ENCODE assay signal across 23 cellular contexts in the genomic region with DNA sequence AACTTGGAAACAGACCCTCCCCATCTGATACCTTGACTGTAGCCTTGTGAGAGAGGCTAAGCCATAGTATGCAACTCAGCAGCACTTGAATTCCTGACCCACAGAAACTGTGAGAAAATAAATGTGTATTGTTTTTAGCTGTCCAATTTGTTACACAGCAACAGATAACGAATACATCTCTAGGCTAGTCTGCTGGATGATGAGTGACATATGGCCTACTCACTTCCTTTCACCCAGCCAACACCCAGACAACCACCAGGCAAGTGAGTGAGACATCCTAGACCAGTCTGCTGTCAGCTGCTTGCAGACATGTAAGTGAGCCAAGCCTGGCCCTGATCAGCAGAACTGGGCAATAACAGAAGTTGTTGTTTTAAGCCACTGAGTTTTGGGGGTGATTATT. TPM values are rescaled to one million over a fixed set of nuclear protein-coding genes. Genes with fewer than 3 reads are reported as not detected.
DNase-seq lines count a peak whose midpoint lies in the region; ATAC-seq and TF ChIP-seq lines count a peak whose summit lies in the region.
"Had no signal": no experiment of that assay in that cellular context is flagged by ENCODE, and none has a peak within 500 bp of the region (broad histone marks: within the 10 kb centered on the region; RNA-seq: fewer than 3 reads in every experiment).

No MANE protein-coding gene starts in this region.

- ATAC-seq in activated CD8-positive, alpha-beta memory T cell treated with anti-CD3 and anti-CD28 coated beads, Interleukin-2, amount 10 ng/mL, durations not matched to agents 7 days and 5 days = peak; percentile 33
- ATAC-seq in activated B cell treated with CpG ODN at 0.5 μM for 24 hours (ENCODE audit: low read depth) (peak; percentile 25), GM19035 (IDR thresholded peaks at IDR 0.05; ENCODE audit: unreplicated experiment) (no peak)
- ATAC-seq: heart left ventricle, mucosa of descending colon, Right ventricle myocardium inferior had no signal

- no peak overlapping the region for H3K27ac Mint-ChIP-seq in activated CD8-positive, alpha-beta memory T cell treated with anti-CD3 and anti-CD28 coated beads, Interleukin-2, amount 10 ng/mL, durations not matched to agents 7 days and 5 days
- peak overlapping the region; percentile 26 for H3K27ac Mint-ChIP-seq in activated B cell treated with CpG ODN at 0.5 μM for 24 hours

- H3K36me3 Mint-ChIP-seq in activated CD8-positive, alpha-beta memory T cell treated with anti-CD3 and anti-CD28 coated beads, Interleukin-2, amount 10 ng/mL, durations not matched to agents 7 days and 5 days = no peaks in the 10 kb centered on the region
- H3K36me3 Mint-ChIP-seq in activated B cell treated with CpG ODN at 0.5 μM for 24 hours (ENCODE audit: low read depth) = no peaks in the 10 kb centered on the region

- no peak for DNase-seq in activated CD8-positive, alpha-beta memory T cell treated with anti-CD3 and anti-CD28 coated beads, Interleukin-2, amount 10 ng/mL, durations not matched to agents 7 days and 5 days
- DNase-seq in activated CD8-positive, alpha-beta memory T cell treated with anti-CD3 and anti-CD28 coated beads, Interleukin-2, amount 50 U/mL, for 4 hours = no peak
- DNase-seq in activated B cell treated with CpG ODN at 0.5 μM for 24 hours = no peak
- peak; percentile 55 for DNase-seq in fibroblast of the aortic adventitia (ENCODE audit: low read depth)
- DNase-seq in stromal cell of bone marrow (ENCODE audit: low read depth) = peak; percentile 60
- no peak for DNase-seq in NCI-H526 (lab: John Stamatoyannopoulos, UW)
- DNase-seq in SJCRH30 = no peak
- DNase-seq: activated CD4-positive, alpha-beta T cell treated with anti-CD3 and anti-CD28 coated beads for 1 hour; activated T-cell treated with anti-CD3 and anti-CD28 coated beads, Interleukin-2, amount 50 U/mL, for 1 hour; Calu3; GF-D8; heart left ventricle; kidney glomerular epithelial cell; mucosa of descending colon; NCI-H1417 treated with DMSO at 0.1 percent for 48 hours; NCI-H226; stimulated activated CD4-positive, alpha-beta T cell treated with anti-CD3 and anti-CD28 coated beads, Interleukin-4, amount 100 ng/mL, for 4 hours; transverse colon had no signal

- intact Hi-C loops in activated B cell treated with CpG ODN at 0.5 μM for 24 hours (cut with micrococcal nuclease) = no loop called here

- peaks cover 24% of the 10 kb centered on the region for H3K4me1 ChIP-seq in SJCRH30
- H3K4me1 ChIP-seq: transverse colon had no signal

- H3K27me3 Mint-ChIP-seq in activated CD8-positive, alpha-beta memory T cell treated with anti-CD3 and anti-CD28 coated beads, Interleukin-2, amount 10 ng/mL, durations not matched to agents 7 days and 5 days = no peaks in the 10 kb centered on the region
- no peaks in the 10 kb centered on the region for H3K27me3 Mint-ChIP-seq in activated B cell treated with CpG ODN at 0.5 μM for 24 hours

- H3K36me3 ChIP-seq in SJCRH30 = no peaks in the 10 kb centered on the region
- H3K36me3 ChIP-seq: heart left ventricle, transverse colon had no signal

- peaks cover 7% of the 10 kb centered on the region; the same call in 1 of the 2 replicates for H3K9me3 ChIP-seq in SJCRH30 (replicated peaks)
- H3K9me3 ChIP-seq: mucosa of descending colon, transverse colon had no signal

- H3K4me3 ChIP-seq in fibroblast of the aortic adventitia (ENCODE audit: low read depth, low read length) = no peak overlapping the region
- H3K4me3 ChIP-seq in SJCRH30 = no peak overlapping the region
- H3K4me3 ChIP-seq: heart left ventricle, mucosa of descending colon, skin epidermis, transverse colon had no signal

- no peaks in the 10 kb centered on the region for H3K27me3 ChIP-seq in SJCRH30
- H3K27me3 ChIP-seq: heart left ventricle, transverse colon had no signal

- no peaks in the 10 kb centered on the region for H3K4me1 Mint-ChIP-seq in activated CD8-positive, alpha-beta memory T cell treated with anti-CD3 and anti-CD28 coated beads, Interleukin-2, amount 10 ng/mL, durations not matched to agents 7 days and 5 days
- H3K4me1 Mint-ChIP-seq in activated B cell treated with CpG ODN at 0.5 μM for 24 hours = peaks cover 15% of the 10 kb centered on the region

- no peak overlapping the region for H3K27ac ChIP-seq in SJCRH30
- H3K27ac ChIP-seq: heart left ventricle, KMS-11, parathyroid adenoma, skin epidermis, transverse colon had no signal

- POLR2A ChIA-PET in activated B cell treated with CpG ODN at 0.5 μM for 24 hours (lab: Charles Lee) = interaction anchor here (1.5 kb wide), 1 partner anchor 11 kb away, joined by 3 read pairs; no protein-coding TSS in a partner anchor

- no peak overlapping the region for H3K4me3 Mint-ChIP-seq in activated CD8-positive, alpha-beta memory T cell treated with anti-CD3 and anti-CD28 coated beads, Interleukin-2, amount 10 ng/mL, durations not matched to agents 7 days and 5 days
- no peak overlapping the region for H3K4me3 Mint-ChIP-seq in activated B cell treated with CpG ODN at 0.5 μM for 24 hours

- H3K9me3 Mint-ChIP-seq in activated CD8-positive, alpha-beta memory T cell treated with anti-CD3 and anti-CD28 coated beads, Interleukin-2, amount 10 ng/mL, durations not matched to agents 7 days and 5 days (ENCODE audit: low read depth) = peaks cover 6% of the 10 kb centered on the region
- peaks cover 10% of the 10 kb centered on the region for H3K9me3 Mint-ChIP-seq in activated B cell treated with CpG ODN at 0.5 μM for 24 hours

- CTCF ChIA-PET in activated CD8-positive, alpha-beta memory T cell treated with anti-CD3 and anti-CD28 coated beads, Interleukin-2, amount 10 ng/mL, durations not matched to agents 7 days and 5 days (lab: Charles Lee) = interaction anchor here (0.6 to 1.6 kb wide), 2 partner anchors 64 to 253 kb away, joined by 3 to 5 read pairs; no protein-coding TSS in a partner anchor
- CTCF ChIA-PET in activated B cell treated with CpG ODN at 0.5 μM for 24 hours (lab: Charles Lee) = no interaction called here

- TF ChIP-seq CTCF in activated B cell treated with CpG ODN at 0.5 μM for 24 hours (IDR thresholded peaks at IDR 0.05) = no peak
- no peak for TF ChIP-seq CTCF in fibroblast of the aortic adventitia (IDR thresholded peaks at IDR 0.05; ENCODE audit: insufficient read depth, low read length)

RNA-seq across cellular contexts. Expression of a gene that starts 19.2 kb away (rescaled TPM):
- total RNA-seq in activated CD8-positive, alpha-beta memory T cell treated with anti-CD3 and anti-CD28 coated beads, Interleukin-2, amount 10 ng/mL, durations not matched to agents 7 days and 5 days = under 1 TPM; 0.14 to 0.29 TPM
- total RNA-seq in activated B cell treated with CpG ODN at 0.5 μM for 24 hours (0.04 and 0.05 TPM in 2 replicates), fibroblast of the aortic adventitia (ENCODE audit: low replicate concordance) (17.4 and 27.2 TPM in 2 replicates)
- 6.7 and 7.6 TPM in 2 replicates for total RNA-seq in SJCRH30 (2014; rRNA removed; shearing (Covaris generic))

Comparison
In these comparisons a context has a peak if more than half of its experiments do, and no peak if none do; other contexts are left out.
1. DNase-seq: peak in fibroblast of the aortic adventitia (single experiment) and stromal cell of bone marrow (single experiment); none in activated CD8-positive, alpha-beta memory T cell treated with anti-CD3 and anti-CD28 coated beads, Interleukin-2, amount 10 ng/mL, durations not matched to agents 7 days and 5 days (single experiment), activated CD8-positive, alpha-beta memory T cell treated with anti-CD3 and anti-CD28 coated beads, Interleukin-2, amount 50 U/mL, for 4 hours (single experiment), activated B cell treated with CpG ODN at 0.5 μM for 24 hours (single experiment), NCI-H526 (0 of 2) and SJCRH30 (0 of 2).